Comparison of ENCODE assay signal across 18 cellular contexts in genomic region chr3:71358243-71358642, GRCh38.
DNase-seq lines count a peak whose midpoint lies in the region; ATAC-seq and TF ChIP-seq lines count a peak whose summit lies in the region.
"Had no signal": no experiment of that assay in that cellular context is flagged by ENCODE, and none has a peak within 500 bp of the region (broad histone marks: within the 10 kb centered on the region; RNA-seq: fewer than 3 reads in every experiment).

No MANE protein-coding gene starts in this region.

- DNase-seq in CD4-positive, CD25-positive, alpha-beta regulatory T cell: peak in 1 of 3 donors; percentile 61
- peak; percentile 16 for DNase-seq in GM12865 (ENCODE audit: low read depth)
- DNase-seq in activated naive CD8-positive, alpha-beta T cell treated with anti-CD3 and anti-CD28 coated beads, Interleukin-2, amount 50 U/mL, for 24 hours: no peak
- DNase-seq in ecto neural progenitor cell (ENCODE audit: low spot score): no peak
- DNase-seq in NCI-H1436 treated with DMSO at 0.1 percent for 48 hours (lab: John Stamatoyannopoulos, UW): no peak
- DNase-seq in NCI-H146 (lab: John Stamatoyannopoulos, UW): no peak
- DNase-seq: activated CD4-positive, alpha-beta T cell treated with anti-CD3 and anti-CD28 coated beads for 4 hours; AML-193; left colon; NCI-H187 treated with DMSO at 0.1 percent for 48 hours; NCI-H446 treated with DMSO at 0.1 percent for 48 hours; occipital lobe; right cardiac atrium; SIG-M5; T-helper 9 cell; testis had no signal

- peak overlapping the region; percentile 77 to 94 (median 82) for H3K27ac Mint-ChIP-seq in CD4-positive, CD25-positive, alpha-beta regulatory T cell
- peak overlapping the region; percentile 88 for H3K27ac Mint-ChIP-seq in activated naive CD8-positive, alpha-beta T cell treated with anti-CD3 and anti-CD28 coated beads, Interleukin-2, amount 50 U/mL, for 24 hours

- ATAC-seq in CD4-positive, CD25-positive, alpha-beta regulatory T cell (ENCODE audit: low read depth in 2 of 2): no peak
- ATAC-seq in HG02938 (IDR thresholded peaks at IDR 0.05; ENCODE audit: unreplicated experiment): peak; percentile 39
- ATAC-seq in activated naive CD8-positive, alpha-beta T cell treated with anti-CD3 and anti-CD28 coated beads, Interleukin-2, amount 50 U/mL, for 24 hours: peak; percentile 51
- ATAC-seq: left colon, right cardiac atrium had no signal

- H3K27ac ChIP-seq in CD4-positive, CD25-positive, alpha-beta regulatory T cell (ENCODE audit: insufficient read depth, low read length, poor library complexity, severe bottlenecking): peak overlapping the region; percentile 52
- H3K27ac ChIP-seq: coronary artery, testis had no signal

- H3K4me3 ChIP-seq in CD4-positive, CD25-positive, alpha-beta regulatory T cell (ENCODE audit: low read depth, low read length): peak overlapping the region; percentile 81
- H3K4me3 ChIP-seq in GM12865 (ENCODE audit: low read depth, low read length): no peak overlapping the region
- H3K4me3 ChIP-seq: coronary artery, testis had no signal

- H3K4me3 Mint-ChIP-seq in CD4-positive, CD25-positive, alpha-beta regulatory T cell: peak overlapping the region; percentile 54 to 88 (median 72)
- no peak overlapping the region for H3K4me3 Mint-ChIP-seq in activated naive CD8-positive, alpha-beta T cell treated with anti-CD3 and anti-CD28 coated beads, Interleukin-2, amount 50 U/mL, for 24 hours

- peaks cover 44 to 91% (median 68%) of the 10 kb centered on the region in 4 donors for H3K4me1 Mint-ChIP-seq in CD4-positive, CD25-positive, alpha-beta regulatory T cell
- peaks cover 88% of the 10 kb centered on the region for H3K4me1 Mint-ChIP-seq in activated naive CD8-positive, alpha-beta T cell treated with anti-CD3 and anti-CD28 coated beads, Interleukin-2, amount 50 U/mL, for 24 hours

- no peaks in the 10 kb centered on the region for H3K27me3 Mint-ChIP-seq in CD4-positive, CD25-positive, alpha-beta regulatory T cell
- no peaks in the 10 kb centered on the region for H3K27me3 Mint-ChIP-seq in activated naive CD8-positive, alpha-beta T cell treated with anti-CD3 and anti-CD28 coated beads, Interleukin-2, amount 50 U/mL, for 24 hours

- H3K36me3 Mint-ChIP-seq in CD4-positive, CD25-positive, alpha-beta regulatory T cell: peaks cover 38% of the 10 kb centered on the region
- peaks cover 9% of the 10 kb centered on the region for H3K36me3 Mint-ChIP-seq in activated naive CD8-positive, alpha-beta T cell treated with anti-CD3 and anti-CD28 coated beads, Interleukin-2, amount 50 U/mL, for 24 hours (ENCODE audit: low read depth)

- H3K36me3 ChIP-seq in CD4-positive, CD25-positive, alpha-beta regulatory T cell (ENCODE audit: control insufficient read depth, insufficient read depth, low read length): peaks cover 4% of the 10 kb centered on the region

- H3K4me1 ChIP-seq in CD4-positive, CD25-positive, alpha-beta regulatory T cell (ENCODE audit: control insufficient read depth, insufficient read depth, low read length, poor library complexity, severe bottlenecking): peaks cover 68% of the 10 kb centered on the region
- H3K4me1 ChIP-seq: testis had no signal

- no peaks in the 10 kb centered on the region for H3K9me3 Mint-ChIP-seq in CD4-positive, CD25-positive, alpha-beta regulatory T cell
- no peaks in the 10 kb centered on the region for H3K9me3 Mint-ChIP-seq in activated naive CD8-positive, alpha-beta T cell treated with anti-CD3 and anti-CD28 coated beads, Interleukin-2, amount 50 U/mL, for 24 hours

- H3K27me3 ChIP-seq in CD4-positive, CD25-positive, alpha-beta regulatory T cell (ENCODE audit: control insufficient read depth, insufficient read depth, low read length): no peaks in the 10 kb centered on the region
- H3K27me3 ChIP-seq: testis had no signal

- H3K9me3 ChIP-seq in CD4-positive, CD25-positive, alpha-beta regulatory T cell (ENCODE audit: control insufficient read depth in 2 of 2, low read length in 2 of 2): no peaks in the 10 kb centered on the region
- H3K9me3 ChIP-seq: testis had no signal

- no peak for TF ChIP-seq CTCF in GM12865 (IDR thresholded peaks at IDR 0.05; ENCODE audit: insufficient read depth, low read depth, low read length, missing control alignments)

Comparison
In these comparisons a context has a peak if more than half of its experiments do, and no peak if none do; other contexts are left out.
1. ATAC-seq: peak in HG02938 (single experiment) and activated naive CD8-positive, alpha-beta T cell treated with anti-CD3 and anti-CD28 coated beads, Interleukin-2, amount 50 U/mL, for 24 hours (single experiment); none in CD4-positive, CD25-positive, alpha-beta regulatory T cell (0 of 2).